ENCODE assay signal across 11 cellular contexts in the genomic region with DNA sequence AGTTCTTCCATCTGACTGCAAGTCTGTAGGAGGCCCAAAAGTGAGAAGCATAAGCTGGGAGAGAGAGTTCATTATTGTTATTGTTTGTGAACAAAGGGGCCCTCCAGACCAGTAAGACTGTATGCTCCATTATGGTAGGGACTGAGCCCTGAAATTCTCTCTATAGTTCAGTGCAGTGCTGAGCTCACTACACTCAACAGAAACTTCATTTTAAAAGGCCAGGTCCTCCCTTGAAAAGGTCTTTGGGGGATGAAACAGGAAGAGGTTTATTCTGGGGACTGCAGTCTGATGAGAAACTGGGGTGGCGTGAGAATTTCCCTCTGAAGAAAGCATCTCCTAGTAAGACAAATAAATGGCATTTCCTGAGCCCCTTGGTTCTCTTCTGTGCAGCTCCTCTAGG. TPM values are rescaled to one million over a fixed set of nuclear protein-coding genes. Genes with fewer than 3 reads are reported as not detected.
A peak's percentile ranks its signal among the peaks of the same experiment; 100 is the strongest.
DNase-seq lines count a peak whose midpoint lies in the region; ATAC-seq and TF ChIP-seq lines count a peak whose summit lies in the region.
"Had no signal": no experiment of that assay in that cellular context is flagged by ENCODE, and none has a peak within 500 bp of the region (broad histone marks: within the 10 kb centered on the region; RNA-seq: fewer than 3 reads in every experiment).

No MANE protein-coding gene starts in this region.

- H3K9me3 Mint-ChIP-seq in activated naive CD4-positive, alpha-beta T cell treated with anti-CD3 and anti-CD28 coated beads, Interleukin-2, amount 50 U/mL, for 24 hours: no peaks in the 10 kb centered on the region
- H3K9me3 Mint-ChIP-seq in activated CD8-positive, alpha-beta T cell treated with anti-CD3 and anti-CD28 coated beads for 36 hours: no peaks in the 10 kb centered on the region
- H3K9me3 Mint-ChIP-seq in immature natural killer cell (no peaks in the 10 kb centered on the region), mesothelial cell of epicardium (no peaks in the 10 kb centered on the region)
- H3K9me3 Mint-ChIP-seq: activated T-cell treated with anti-CD3 and anti-CD28 coated beads, Interleukin-2, amount 50 U/mL, for 4 hours had no signal

- no peak for DNase-seq in activated naive CD4-positive, alpha-beta T cell treated with anti-CD3 and anti-CD28 coated beads, Interleukin-2, amount 50 U/mL, for 16 hours
- DNase-seq in activated CD8-positive, alpha-beta T cell treated with anti-CD3 and anti-CD28 coated beads for 36 hours: no peak
- DNase-seq in immature natural killer cell (no peak), substantia nigra (lab: John Stamatoyannopoulos, UW) (peak in 2 of 49 donors; percentile 20 to 28), mesothelial cell of epicardium (ENCODE audit: low spot score in 2 of 2, unreplicated experiment in 2 of 2) (no peak)
- DNase-seq: activated T-cell treated with anti-CD3 and anti-CD28 coated beads, Interleukin-2, amount 50 U/mL, for 4 hours; NCI-H524 treated with DMSO at 0.1 percent for 48 hours had no signal

- no peak overlapping the region for H3K4me3 Mint-ChIP-seq in activated naive CD4-positive, alpha-beta T cell treated with anti-CD3 and anti-CD28 coated beads, Interleukin-2, amount 50 U/mL, for 24 hours
- no peak overlapping the region for H3K4me3 Mint-ChIP-seq in activated CD8-positive, alpha-beta T cell treated with anti-CD3 and anti-CD28 coated beads for 36 hours
- H3K4me3 Mint-ChIP-seq in immature natural killer cell: no peak overlapping the region
- H3K4me3 Mint-ChIP-seq in mesothelial cell of epicardium: no peak overlapping the region
- H3K4me3 Mint-ChIP-seq: activated T-cell treated with anti-CD3 and anti-CD28 coated beads, Interleukin-2, amount 50 U/mL, for 4 hours had no signal

- CTCF ChIA-PET in activated CD8-positive, alpha-beta T cell treated with anti-CD3 and anti-CD28 coated beads for 36 hours (lab: Charles Lee): interaction anchor here (1.2 to 2.4 kb wide), 2 partner anchors 18 to 59 kb away, joined by 5 to 10 read pairs; a partner anchor contains a TSS

- H3K36me3 Mint-ChIP-seq in activated naive CD4-positive, alpha-beta T cell treated with anti-CD3 and anti-CD28 coated beads, Interleukin-2, amount 50 U/mL, for 24 hours: no peaks in the 10 kb centered on the region
- H3K36me3 Mint-ChIP-seq in activated CD8-positive, alpha-beta T cell treated with anti-CD3 and anti-CD28 coated beads for 36 hours (ENCODE audit: low read depth): peaks cover 9% of the 10 kb centered on the region
- H3K36me3 Mint-ChIP-seq in immature natural killer cell (peaks cover 0 to 7% (median 0%) of the 10 kb centered on the region in 3 donors), mesothelial cell of epicardium (peaks cover 4% of the 10 kb centered on the region)

- TF ChIP-seq CTCF in activated CD8-positive, alpha-beta T cell treated with anti-CD3 and anti-CD28 coated beads for 36 hours (IDR thresholded peaks at IDR 0.05): no peak
- TF ChIP-seq CTCF in mesothelial cell of epicardium (IDR thresholded peaks at IDR 0.05; ENCODE audit: unreplicated experiment): no peak

- intact Hi-C loops in activated CD8-positive, alpha-beta T cell treated with anti-CD3 and anti-CD28 coated beads for 36 hours (cut with micrococcal nuclease): no loop called here

- H3K27ac ChIP-seq in substantia nigra (ENCODE audit: low read depth, low read length, poor library complexity, severe bottlenecking): peak overlapping the region; percentile 99
- H3K27ac ChIP-seq: prostate gland had no signal

- POLR2A ChIA-PET in activated CD8-positive, alpha-beta T cell treated with anti-CD3 and anti-CD28 coated beads for 36 hours (lab: Charles Lee): interaction anchor here (0.7 to 2.1 kb wide), 5 partner anchors 11 to 459 kb away, joined by 3 to 20 read pairs (median 8); a partner anchor contains a TSS

- ATAC-seq in activated CD8-positive, alpha-beta T cell treated with anti-CD3 and anti-CD28 coated beads for 36 hours: peak; percentile 32
- ATAC-seq in GM18861 (IDR thresholded peaks at IDR 0.05; ENCODE audit: unreplicated experiment) (no peak), HG03045 (IDR thresholded peaks at IDR 0.05; ENCODE audit: unreplicated experiment) (no peak)
- ATAC-seq: activated T-cell treated with anti-CD3 and anti-CD28 coated beads, Interleukin-2, amount 50 U/mL, for 4 hours had no signal

- H3K27me3 Mint-ChIP-seq in activated naive CD4-positive, alpha-beta T cell treated with anti-CD3 and anti-CD28 coated beads, Interleukin-2, amount 50 U/mL, for 24 hours: no peaks in the 10 kb centered on the region
- no peaks in the 10 kb centered on the region for H3K27me3 Mint-ChIP-seq in activated CD8-positive, alpha-beta T cell treated with anti-CD3 and anti-CD28 coated beads for 36 hours
- H3K27me3 Mint-ChIP-seq in immature natural killer cell (ENCODE audit: low read depth in 3 of 3) (peaks cover 7% of the 10 kb centered on the region in 3 donors), mesothelial cell of epicardium (ENCODE audit: low read depth) (no peaks in the 10 kb centered on the region)

- H3K4me1 Mint-ChIP-seq in activated naive CD4-positive, alpha-beta T cell treated with anti-CD3 and anti-CD28 coated beads, Interleukin-2, amount 50 U/mL, for 24 hours: peaks cover 16% of the 10 kb centered on the region
- peaks cover 16% of the 10 kb centered on the region for H3K4me1 Mint-ChIP-seq in activated CD8-positive, alpha-beta T cell treated with anti-CD3 and anti-CD28 coated beads for 36 hours (ENCODE audit: low read depth)
- H3K4me1 Mint-ChIP-seq in immature natural killer cell: peaks cover 21 to 22% of the 10 kb centered on the region in 2 donors
- H3K4me1 Mint-ChIP-seq in mesothelial cell of epicardium: peaks cover 5% of the 10 kb centered on the region

- H3K27ac Mint-ChIP-seq in activated naive CD4-positive, alpha-beta T cell treated with anti-CD3 and anti-CD28 coated beads, Interleukin-2, amount 50 U/mL, for 24 hours: peak overlapping the region; percentile 37
- H3K27ac Mint-ChIP-seq in activated CD8-positive, alpha-beta T cell treated with anti-CD3 and anti-CD28 coated beads for 36 hours: peak overlapping the region; percentile 74
- peak overlapping the region in 5 of 6 donors; percentile 8 to 71 (median 39) for H3K27ac Mint-ChIP-seq in immature natural killer cell
- H3K27ac Mint-ChIP-seq in mesothelial cell of epicardium: no peak overlapping the region

RNA-seq across cellular contexts. Expression of a gene that starts 5.5 kb away (rescaled TPM):
- total RNA-seq in activated CD8-positive, alpha-beta T cell treated with anti-CD3 and anti-CD28 coated beads for 36 hours: 10 to 100 TPM; 59.5 to 59.8 TPM
- 1 to 10 TPM; 1.3 to 5.5 (median 2.1) TPM for polyA plus RNA-seq in immature natural killer cell
- total RNA-seq in mesothelial cell of epicardium: 77.2 to 83.3 TPM (median 77.3 TPM) in 3 replicates

RNA-seq across cellular contexts. Expression of a gene that starts 18.3 kb away (rescaled TPM):
- 100 to 1,000 TPM; 102 to 107 TPM for total RNA-seq in activated CD8-positive, alpha-beta T cell treated with anti-CD3 and anti-CD28 coated beads for 36 hours
- 10 to 100 TPM in 2 of 3 donors, 1 to 10 TPM in 1; 9.9 to 37.1 (median 11.5) TPM for polyA plus RNA-seq in immature natural killer cell
- 57.3 to 63.1 TPM (median 58.0 TPM) in 3 replicates for total RNA-seq in mesothelial cell of epicardium

RNA-seq across cellular contexts. Expression of a gene that starts 30.2 kb away (rescaled TPM):
- 10 to 100 TPM; 67.3 to 71.8 TPM for total RNA-seq in activated CD8-positive, alpha-beta T cell treated with anti-CD3 and anti-CD28 coated beads for 36 hours
- polyA plus RNA-seq in immature natural killer cell: 10 to 100 TPM; 13.0 to 31.2 (median 19.3) TPM
- total RNA-seq in mesothelial cell of epicardium: 45.5 to 47.1 TPM (median 45.9 TPM) in 3 replicates

RNA-seq across cellular contexts. Expression of a gene that starts 35.1 kb away (rescaled TPM):
- 10 to 100 TPM; 40.3 to 42.2 TPM for total RNA-seq in activated CD8-positive, alpha-beta T cell treated with anti-CD3 and anti-CD28 coated beads for 36 hours
- 10 to 100 TPM; 52.3 to 84.8 (median 54.6) TPM for polyA plus RNA-seq in immature natural killer cell
- total RNA-seq in mesothelial cell of epicardium: 73.3 to 76.3 TPM (median 73.9 TPM) in 3 replicates

RNA-seq across cellular contexts. Expression of a gene that starts 39.5 kb away (rescaled TPM):
- 1 to 10 TPM; 8.3 to 8.8 TPM for total RNA-seq in activated CD8-positive, alpha-beta T cell treated with anti-CD3 and anti-CD28 coated beads for 36 hours
- polyA plus RNA-seq in immature natural killer cell: 10 to 100 TPM; 10.0 to 17.6 (median 15.2) TPM
- 29.9 to 33.1 TPM (median 31.1 TPM) in 3 replicates for total RNA-seq in mesothelial cell of epicardium
